In genomic region chr1:20500716-20501115, GRCh38 we compare ENCODE assay signal across 1 cellular context.
TF ChIP-seq lines count a peak whose summit lies in the region.

No MANE protein-coding gene starts in this region.

TF ChIP-seq in K562, 482 proteins besides CTCF, POLR2A, EP300 and RAD21:
- TF ChIP-seq STAT6 (CRISPR knock-in tag; IDR thresholded peaks at IDR 0.05) (no peak), POLR2G (IDR thresholded peaks at IDR 0.05; ENCODE audit: low read depth, low read length) (0 out of 2 replicates have a peak, but pooled peaks have one; percentile 45), RBFOX2 (IDR thresholded peaks at IDR 0.05; ENCODE audit: low read depth, low read length) (peak; percentile 44; the same call in 1 of the 2 replicates)
TF ChIP-seq in K562: peak in this region for 2.
